9 cellular contexts compared by ENCODE assay signal in the genomic region with DNA sequence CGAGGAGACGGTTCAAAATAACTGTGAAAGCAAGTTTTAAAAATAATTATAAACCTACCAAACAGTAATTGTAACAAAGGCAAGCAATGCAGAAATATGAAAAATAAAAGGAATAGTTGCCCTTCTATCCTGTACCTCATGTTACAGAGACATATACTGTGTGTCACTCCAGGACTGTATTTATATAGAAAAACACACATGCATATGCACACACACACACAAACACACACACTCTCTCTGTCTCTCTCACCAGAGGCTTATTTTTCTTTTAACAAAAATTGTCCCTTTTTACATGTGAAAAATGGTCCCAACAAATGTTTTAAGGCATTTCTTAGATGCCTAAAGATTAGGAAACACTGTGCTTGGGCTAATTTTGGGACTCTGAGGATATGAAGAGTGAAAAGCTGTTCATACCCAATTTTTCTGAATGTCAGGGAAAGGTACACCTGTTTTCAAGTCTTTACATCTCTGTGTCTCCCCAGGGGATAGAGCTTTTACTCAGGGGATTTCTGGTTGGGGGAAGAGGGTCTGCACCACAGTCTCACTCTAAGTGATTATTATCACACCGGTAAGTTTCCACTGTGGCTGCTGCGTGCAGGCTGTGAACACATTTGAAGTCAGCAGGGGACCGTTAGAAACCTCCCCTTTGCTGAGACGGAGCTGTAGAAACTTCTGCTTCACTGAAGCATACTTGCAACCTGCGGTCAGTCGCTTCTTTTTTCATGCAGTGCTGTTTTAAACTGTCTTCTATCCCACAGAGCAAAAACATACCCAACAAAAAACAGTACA.
DNase-seq lines count a peak whose midpoint lies in the region; ATAC-seq and TF ChIP-seq lines count a peak whose summit lies in the region.
"Had no signal": no experiment of that assay in that cellular context is flagged by ENCODE, and none has a peak within 500 bp of the region (broad histone marks: within the 10 kb centered on the region; RNA-seq: fewer than 3 reads in every experiment).

No MANE protein-coding gene starts in this region.

- no peak overlapping the region for H3K4me3 ChIP-seq in astrocyte of the cerebellum (ENCODE audit: low read depth, low read length)
- H3K4me3 ChIP-seq in WERI-Rb-1 (ENCODE audit: low read depth, low read length) = no peak overlapping the region

- H3K27ac ChIP-seq in WERI-Rb-1 = no peak overlapping the region
- H3K27ac ChIP-seq: VCaP had no signal

- in situ Hi-C loops in astrocyte of the cerebellum (cut with HindIII; ENCODE audit: low sequenced_read_pairs) = no loop called here

- H3K9me3 ChIP-seq in WERI-Rb-1 (ENCODE audit: severe bottlenecking) = no peaks in the 10 kb centered on the region

- no peak for TF ChIP-seq CTCF in astrocyte of the cerebellum (IDR thresholded peaks at IDR 0.05; ENCODE audit: low read depth, low read length, missing control alignments)
- TF ChIP-seq CTCF in WERI-Rb-1 (IDR thresholded peaks at IDR 0.05; ENCODE audit: low read depth, low read length) = no peak

- ATAC-seq in GM18867 (IDR thresholded peaks at IDR 0.05; ENCODE audit: unreplicated experiment) (peak; percentile 95), HG02678 (IDR thresholded peaks at IDR 0.05; ENCODE audit: unreplicated experiment) (peak; percentile 88)

- no peaks in the 10 kb centered on the region for H3K36me3 ChIP-seq in WERI-Rb-1

- H3K27me3 ChIP-seq in WERI-Rb-1 (ENCODE audit: insufficient read depth, low read depth, severe bottlenecking) = no peaks in the 10 kb centered on the region

- peak; percentile 69 for DNase-seq in NCI-H2227 treated with DMSO at 0.1 percent for 48 hours (lab: John Stamatoyannopoulos, UW)
- DNase-seq in astrocyte of the cerebellum (ENCODE audit: low read depth) = peak; percentile 66
- peak; percentile 18 for DNase-seq in stimulated activated CD8-positive, alpha-beta memory T cell treated with anti-CD3 and anti-CD28 coated beads, Interleukin-15, amount 100 ng/mL, for 1 hour (ENCODE audit: low read depth)
- no peak for DNase-seq in WERI-Rb-1
- DNase-seq in RKO (ENCODE audit: low spot score) = no peak
- no peak for DNase-seq in NCI-H1694 treated with DMSO at 0.1 percent for 48 hours (lab: John Stamatoyannopoulos, UW)

Comparison
In these comparisons a context has a peak if more than half of its experiments do, and no peak if none do; other contexts are left out.
1. DNase-seq: peak in NCI-H2227 treated with DMSO at 0.1 percent for 48 hours (single experiment), astrocyte of the cerebellum (single experiment) and stimulated activated CD8-positive, alpha-beta memory T cell treated with anti-CD3 and anti-CD28 coated beads, Interleukin-15, amount 100 ng/mL, for 1 hour (single experiment); none in WERI-Rb-1 (single experiment), RKO (single experiment) and NCI-H1694 treated with DMSO at 0.1 percent for 48 hours (single experiment).